20 cellular contexts compared by ENCODE assay signal in genomic region chr20:860891-861290, GRCh38. TPM values are rescaled to one million over a fixed set of nuclear protein-coding genes. Genes with fewer than 3 reads are reported as not detected.
"Had no signal": no experiment of that assay in that cellular context is flagged by ENCODE, and none has a peak within 500 bp of the region (broad histone marks: within the 10 kb centered on the region; RNA-seq: fewer than 3 reads in every experiment).

No MANE protein-coding gene starts in this region.

- H3K4me3 ChIP-seq: breast epithelium had no signal

- H3K9me3 Mint-ChIP-seq: activated CD4-positive, alpha-beta memory T cell treated with anti-CD3 and anti-CD28 coated beads, Interleukin-2, amount 10 ng/mL, durations not matched to agents 7 days and 5 days; activated naive CD4-positive, alpha-beta T cell treated with anti-CD3 and anti-CD28 coated beads for 36 hours; activated T-helper 17 cell treated with anti-CD3 and anti-CD28 coated beads, Interleukin-2, amount 50 U/mL, for 72 hours had no signal

- H3K27ac ChIP-seq: breast epithelium had no signal

- H3K36me3 Mint-ChIP-seq: WTC11 had no signal

- H3K9me3 ChIP-seq: breast epithelium had no signal

- DNase-seq: activated CD4-positive, alpha-beta memory T cell treated with anti-CD3 and anti-CD28 coated beads, Interleukin-2, amount 10 ng/mL, durations not matched to agents 7 days and 5 days; activated CD4-positive, alpha-beta T cell treated with anti-CD3 and anti-CD28 coated beads for 1 hour; activated CD4-positive, alpha-beta T cell treated with anti-CD3 and anti-CD28 coated beads, Interleukin-2, amount 10 ng/mL, durations not matched to agents 7 days and 5 days; activated gamma-delta T cell; activated naive CD4-positive, alpha-beta T cell treated with anti-CD3 and anti-CD28 coated beads for 36 hours; activated T-cell treated with anti-CD3 and anti-CD28 coated beads for 4 hours; activated T-cell treated with anti-CD3 and anti-CD28 coated beads, Interleukin-2, amount 50 U/mL, for 48 hours; Karpas-422; NCI-H1105 treated with DMSO at 0.1 percent for 48 hours; NCI-H1436 treated with DMSO at 0.1 percent for 48 hours; NCI-H187; NCI-H2081; NCI-H524; SIG-M5; T-helper 17 cell; T-helper 9 cell had no signal

- H3K27me3 Mint-ChIP-seq: activated CD4-positive, alpha-beta memory T cell treated with anti-CD3 and anti-CD28 coated beads, Interleukin-2, amount 10 ng/mL, durations not matched to agents 7 days and 5 days; activated CD4-positive, alpha-beta T cell treated with anti-CD3 and anti-CD28 coated beads, Interleukin-2, amount 10 ng/mL, durations not matched to agents 7 days and 5 days; activated T-helper 17 cell treated with anti-CD3 and anti-CD28 coated beads, Interleukin-2, amount 50 U/mL, for 72 hours; T-helper 17 cell had no signal

- H3K4me1 ChIP-seq: breast epithelium had no signal

- H3K27me3 ChIP-seq: breast epithelium had no signal

- H3K27ac Mint-ChIP-seq: activated naive CD4-positive, alpha-beta T cell treated with anti-CD3 and anti-CD28 coated beads for 36 hours; WTC11 had no signal

- ATAC-seq: activated T-helper 17 cell treated with anti-CD3 and anti-CD28 coated beads, Interleukin-2, amount 50 U/mL, for 72 hours; T-helper 17 cell; WTC11 had no signal

- H3K4me3 Mint-ChIP-seq: activated CD4-positive, alpha-beta memory T cell treated with anti-CD3 and anti-CD28 coated beads, Interleukin-2, amount 10 ng/mL, durations not matched to agents 7 days and 5 days; activated CD4-positive, alpha-beta T cell treated with anti-CD3 and anti-CD28 coated beads, Interleukin-2, amount 10 ng/mL, durations not matched to agents 7 days and 5 days; activated naive CD4-positive, alpha-beta T cell treated with anti-CD3 and anti-CD28 coated beads for 36 hours; T-helper 17 cell; WTC11 had no signal

- H3K36me3 ChIP-seq: breast epithelium had no signal

RNA-seq across cellular contexts. Expression of gene ANGPT4, which starts 55.2 kb away (rescaled TPM):
- total RNA-seq: activated CD4-positive, alpha-beta memory T cell treated with anti-CD3 and anti-CD28 coated beads, Interleukin-2, amount 10 ng/mL, durations not matched to agents 7 days and 5 days; activated CD4-positive, alpha-beta T cell treated with anti-CD3 and anti-CD28 coated beads, Interleukin-2, amount 10 ng/mL, durations not matched to agents 7 days and 5 days; activated CD8-positive, alpha-beta memory T cell treated with anti-CD3 and anti-CD28 coated beads for 36 hours; activated naive CD4-positive, alpha-beta T cell treated with anti-CD3 and anti-CD28 coated beads for 36 hours; T-helper 17 cell had no signal
